In genomic region chr13:112890316-112891131, GRCh38 we compare ENCODE assay signal across 21 cellular contexts.
"Had no signal": no experiment of that assay in that cellular context is flagged by ENCODE, and none has a peak within 500 bp of the region (broad histone marks: within the 10 kb centered on the region; RNA-seq: fewer than 3 reads in every experiment).

No MANE protein-coding gene starts in this region.

- H3K36me3 ChIP-seq: adrenal gland, esophagus muscularis mucosa, gastroesophageal sphincter, heart left ventricle, ovary had no signal

- H3K27ac Mint-ChIP-seq: activated naive CD4-positive, alpha-beta T cell treated with anti-CD3 and anti-CD28 coated beads, Interleukin-2, amount 50 U/mL, for 24 hours; activated T-cell treated with anti-CD3 and anti-CD28 coated beads, Interleukin-2, amount 50 U/mL, for 72 hours; stimulated activated memory B cell treated with anti-CD40 and anti-IgM and Interleukin-4, amounts not matched to agents 10 μg/mL and 1 μg/mL and 100 μg/mL, for 72 hours had no signal

- DNase-seq: activated CD4-positive, CD25-positive, alpha-beta regulatory T cell treated with anti-CD3 and anti-CD28 coated beads, Interleukin-2, amount 50 U/mL, for 72 hours; activated effector memory CD4-positive, alpha-beta T cell treated with anti-CD3 and anti-CD28 coated beads, Interleukin-2, amount 50 U/mL, for 16 hours; activated T-cell treated with anti-CD3 and anti-CD28 coated beads, Interleukin-2, amount 50 U/mL, for 72 hours; adrenal gland; cerebellar nuclear complex; effector CD4-positive, alpha-beta T cell; midbrain; stimulated activated CD4-positive, alpha-beta T cell treated with anti-CD3 and anti-CD28 coated beads, Interleukin-4, amount 100 ng/mL, for 4 hours; T-helper 2 cell; upper lobe of right lung had no signal

- H3K9me3 ChIP-seq: adrenal gland, esophagus muscularis mucosa, gastroesophageal sphincter, heart left ventricle, ovary, upper lobe of right lung had no signal

- H3K27me3 ChIP-seq: ovary had no signal

- H3K27me3 Mint-ChIP-seq: activated naive CD4-positive, alpha-beta T cell treated with anti-CD3 and anti-CD28 coated beads, Interleukin-2, amount 50 U/mL, for 24 hours; stimulated activated memory B cell treated with anti-CD40 and anti-IgM and Interleukin-4, amounts not matched to agents 10 μg/mL and 1 μg/mL and 100 μg/mL, for 72 hours had no signal

- H3K9me3 Mint-ChIP-seq: activated naive CD4-positive, alpha-beta T cell treated with anti-CD3 and anti-CD28 coated beads, Interleukin-2, amount 50 U/mL, for 24 hours; activated T-cell treated with anti-CD3 and anti-CD28 coated beads, Interleukin-2, amount 50 U/mL, for 72 hours; neural crest cell; stimulated activated memory B cell treated with anti-CD40 and anti-IgM and Interleukin-4, amounts not matched to agents 10 μg/mL and 1 μg/mL and 100 μg/mL, for 72 hours had no signal

- H3K4me3 Mint-ChIP-seq: activated naive CD4-positive, alpha-beta T cell treated with anti-CD3 and anti-CD28 coated beads, Interleukin-2, amount 50 U/mL, for 24 hours; activated T-cell treated with anti-CD3 and anti-CD28 coated beads, Interleukin-2, amount 50 U/mL, for 72 hours; stimulated activated memory B cell treated with anti-CD40 and anti-IgM and Interleukin-4, amounts not matched to agents 10 μg/mL and 1 μg/mL and 100 μg/mL, for 72 hours had no signal

- H3K27ac ChIP-seq: adrenal gland, esophagus muscularis mucosa, gastroesophageal sphincter, heart left ventricle, ovary, upper lobe of right lung, VCaP had no signal

- H3K36me3 Mint-ChIP-seq: activated naive CD4-positive, alpha-beta T cell treated with anti-CD3 and anti-CD28 coated beads, Interleukin-2, amount 50 U/mL, for 24 hours; stimulated activated memory B cell treated with anti-CD40 and anti-IgM and Interleukin-4, amounts not matched to agents 10 μg/mL and 1 μg/mL and 100 μg/mL, for 72 hours had no signal

- ATAC-seq: activated T-cell treated with anti-CD3 and anti-CD28 coated beads, Interleukin-2, amount 50 U/mL, for 72 hours; gastroesophageal sphincter; heart left ventricle; sciatic nerve; stimulated activated memory B cell treated with anti-CD40 and anti-IgM and Interleukin-4, amounts not matched to agents 10 μg/mL and 1 μg/mL and 100 μg/mL, for 72 hours had no signal

- H3K4me3 ChIP-seq: adrenal gland, esophagus muscularis mucosa, gastroesophageal sphincter, heart left ventricle, lung, ovary, smooth muscle cell, upper lobe of right lung had no signal
